In the genomic region with DNA sequence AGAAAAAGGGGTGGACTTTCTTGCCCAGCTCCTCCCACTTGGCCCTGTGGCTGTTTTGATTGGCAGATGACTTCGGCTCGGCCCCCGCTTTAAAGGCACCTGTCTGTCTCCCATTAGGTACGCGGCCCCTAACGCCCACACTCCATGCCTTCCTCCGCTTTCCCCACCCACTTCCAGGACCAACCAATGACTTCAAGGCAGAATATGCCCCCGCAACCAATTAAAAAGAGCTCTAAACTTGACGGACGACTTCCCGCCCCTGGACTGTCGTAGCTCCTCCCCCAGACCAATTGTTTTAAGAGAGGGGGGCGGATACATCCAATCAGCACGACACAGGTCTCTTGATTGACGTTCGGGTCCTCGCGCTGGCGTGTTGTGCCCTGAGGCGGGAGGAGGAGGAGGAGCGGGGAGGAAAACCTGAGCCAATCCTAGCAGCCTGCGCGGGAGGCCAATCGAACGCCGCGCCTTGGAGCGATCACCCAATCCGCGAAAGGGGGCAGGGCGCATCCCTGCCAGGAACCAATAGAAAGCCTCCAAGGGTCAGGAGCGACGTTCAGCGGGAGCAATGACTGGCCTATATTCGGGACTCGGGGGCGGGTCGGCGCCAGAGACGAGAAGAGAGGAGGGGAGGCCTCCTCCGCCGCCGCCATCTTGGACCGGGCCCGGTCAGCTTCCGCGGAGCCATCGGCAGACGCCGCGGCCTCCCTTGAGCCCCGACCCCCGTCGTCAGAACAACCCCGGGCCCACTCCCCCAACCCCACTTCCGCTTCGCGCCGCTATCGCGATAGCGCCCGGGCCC, we compare ENCODE assay signal across 8 cellular contexts. TPM values are rescaled to one million over a fixed set of nuclear protein-coding genes. Genes with fewer than 3 reads are reported as not detected.
A peak's percentile ranks its signal among the peaks of the same experiment; 100 is the strongest.
DNase-seq lines count a peak whose midpoint lies in the region; ATAC-seq and TF ChIP-seq lines count a peak whose summit lies in the region.

A gene (plus strand): TSS at position 649 of the 799 bp plus-strand sequence. CDS start 5,217 bp downstream, outside the sequence.

- H3K36me3 ChIP-seq in SU-DHL-6 (ENCODE audit: low read length) (no peaks in the 10 kb centered on the region), osteoblast (ENCODE audit: insufficient read depth, low read length) (peaks cover 28% of the 10 kb centered on the region), thoracic aorta (peaks cover 1% of the 10 kb centered on the region)

- no peaks in the 10 kb centered on the region for H3K9me2 ChIP-seq in SU-DHL-6 (replicated peaks; ENCODE audit: insufficient read depth, low read length)

- H3F3A ChIP-seq in SU-DHL-6 (ENCODE audit: insufficient read depth): no peaks in the 10 kb centered on the region

- peak within 1 kb of the TSS; percentile 75 for H3K4me3 ChIP-seq in SU-DHL-6 (ENCODE audit: insufficient read depth, low read length, poor library complexity, severe bottlenecking)
- peak within 1 kb of the TSS; percentile 87 for H3K4me3 ChIP-seq in osteoblast (ENCODE audit: insufficient read depth, low read length)
- peak within 1 kb of the TSS; percentile 99 for H3K4me3 ChIP-seq in thoracic aorta

- ATAC-seq in HG02678 (IDR thresholded peaks at IDR 0.05; ENCODE audit: unreplicated experiment): peak; percentile 76
- ATAC-seq in activated naive CD8-positive, alpha-beta T cell treated with anti-CD3 and anti-CD28 coated beads, Interleukin-2, amount 10 ng/mL, durations not matched to agents 7 days and 5 days (ENCODE audit: low read depth): peak; percentile 86
- peak; percentile 99 for ATAC-seq in thoracic aorta (ENCODE audit: insufficient number of reproducible peaks, low FRiP score, low read depth)

- no peak for TF ChIP-seq CTCF in SU-DHL-6 (IDR thresholded peaks at IDR 0.05; ENCODE audit: insufficient read depth, low read length, poor library complexity, severe bottlenecking)
- TF ChIP-seq CTCF in glutamatergic neuron (IDR thresholded peaks at IDR 0.05; ENCODE audit: partially characterized antibody, unreplicated experiment): no peak
- TF ChIP-seq CTCF in osteoblast (IDR thresholded peaks at IDR 0.05; ENCODE audit: extremely low read depth, low read depth, low read length): no peak
- no peak for TF ChIP-seq CTCF in thoracic aorta (IDR thresholded peaks at IDR 0.05)

- peak within 1 kb of the TSS; percentile 90 for H3K27ac Mint-ChIP-seq in activated naive CD8-positive, alpha-beta T cell treated with anti-CD3 and anti-CD28 coated beads, Interleukin-2, amount 10 ng/mL, durations not matched to agents 7 days and 5 days
- peak within 1 kb of the TSS; percentile 84 for H3K27ac Mint-ChIP-seq in glutamatergic neuron (ENCODE audit: unreplicated experiment)

- peaks cover 2% of the 10 kb centered on the region for H3K36me3 Mint-ChIP-seq in activated naive CD8-positive, alpha-beta T cell treated with anti-CD3 and anti-CD28 coated beads, Interleukin-2, amount 10 ng/mL, durations not matched to agents 7 days and 5 days
- H3K36me3 Mint-ChIP-seq in glutamatergic neuron (ENCODE audit: unreplicated experiment): no peaks in the 10 kb centered on the region

- DNase-seq in NCI-H128 (lab: John Stamatoyannopoulos, UW; ENCODE audit: unreplicated experiment): peak; percentile 100
- DNase-seq in activated naive CD8-positive, alpha-beta T cell treated with anti-CD3 and anti-CD28 coated beads, Interleukin-2, amount 10 ng/mL, durations not matched to agents 7 days and 5 days: peak; percentile 96
- DNase-seq in glutamatergic neuron: peak; percentile 99
- peak; percentile 100 for DNase-seq in osteoblast (ENCODE audit: insufficient read length, low spot score, missing footprints)
- peak; percentile 99 for DNase-seq in thoracic aorta (ENCODE audit: low spot score)

- H2AFZ ChIP-seq in SU-DHL-6 (ENCODE audit: low read depth, low read length, severe bottlenecking) (peak within 1 kb of the TSS; percentile 69), osteoblast (ENCODE audit: low read length) (peak within 1 kb of the TSS; percentile 81)

- POLR2A ChIA-PET in activated naive CD8-positive, alpha-beta T cell treated with anti-CD3 and anti-CD28 coated beads, Interleukin-2, amount 10 ng/mL, durations not matched to agents 7 days and 5 days (lab: Charles Lee): interaction anchor here (0.6 to 4.0 kb wide), 19 partner anchors 13 to 1271 kb away, joined by 3 to 38 read pairs (median 4); a partner anchor contains a TSS

- peaks cover 33% of the 10 kb centered on the region for H3K4me1 Mint-ChIP-seq in activated naive CD8-positive, alpha-beta T cell treated with anti-CD3 and anti-CD28 coated beads, Interleukin-2, amount 10 ng/mL, durations not matched to agents 7 days and 5 days
- H3K4me1 Mint-ChIP-seq in glutamatergic neuron (ENCODE audit: low read depth, unreplicated experiment): peaks cover 3% of the 10 kb centered on the region

- H3K79me2 ChIP-seq in SU-DHL-6 (ENCODE audit: insufficient read depth, low read length): peaks cover 45% of the 10 kb centered on the region
- peaks cover 47% of the 10 kb centered on the region for H3K79me2 ChIP-seq in osteoblast (ENCODE audit: insufficient read depth, low read length)

- H3K4me1 ChIP-seq in osteoblast (ENCODE audit: insufficient read depth, low read length): peaks cover 19% of the 10 kb centered on the region
- peaks cover 24 to 38% of the 10 kb centered on the region in 2 donors for H3K4me1 ChIP-seq in thoracic aorta (ENCODE audit: control insufficient read depth in 1 of 2, low read depth in 2 of 2)

- peak within 1 kb of the TSS; percentile 90 for H3K4me3 Mint-ChIP-seq in activated naive CD8-positive, alpha-beta T cell treated with anti-CD3 and anti-CD28 coated beads, Interleukin-2, amount 10 ng/mL, durations not matched to agents 7 days and 5 days
- peak within 1 kb of the TSS; percentile 96 for H3K4me3 Mint-ChIP-seq in glutamatergic neuron (ENCODE audit: unreplicated experiment)

- peak within 1 kb of the TSS; percentile 67 for H3K27ac ChIP-seq in SU-DHL-6 (ENCODE audit: low read depth, low read length)
- H3K27ac ChIP-seq in osteoblast (ENCODE audit: low read depth, low read length): peak within 1 kb of the TSS; percentile 73
- peak within 1 kb of the TSS; percentile 92 to 96 for H3K27ac ChIP-seq in thoracic aorta

- H3K9me3 ChIP-seq in SU-DHL-6 (ENCODE audit: insufficient read depth, low read length) (no peaks in the 10 kb centered on the region), osteoblast (ENCODE audit: low read depth, low read length) (no peaks in the 10 kb centered on the region), thoracic aorta (no peaks in the 10 kb centered on the region)

- peak within 1 kb of the TSS; percentile 82 for H3K4me2 ChIP-seq in SU-DHL-6 (ENCODE audit: low read depth, low read length, poor library complexity, severe bottlenecking)
- peak within 1 kb of the TSS; percentile 99 for H3K4me2 ChIP-seq in osteoblast (ENCODE audit: insufficient read depth, low read length)

- peak within 1 kb of the TSS; percentile 88 for H3K9ac ChIP-seq in SU-DHL-6 (ENCODE audit: low read length)

- H3K9me3 Mint-ChIP-seq in activated naive CD8-positive, alpha-beta T cell treated with anti-CD3 and anti-CD28 coated beads, Interleukin-2, amount 10 ng/mL, durations not matched to agents 7 days and 5 days: no peaks in the 10 kb centered on the region
- peaks cover 11% of the 10 kb centered on the region for H3K9me3 Mint-ChIP-seq in glutamatergic neuron (ENCODE audit: unreplicated experiment)

- H3K27me3 ChIP-seq in SU-DHL-6 (ENCODE audit: low read length) (no peaks in the 10 kb centered on the region), osteoblast (ENCODE audit: insufficient read depth, low read length) (no peaks in the 10 kb centered on the region), thoracic aorta (replicated peaks; ENCODE audit: insufficient read depth) (no peaks in the 10 kb centered on the region)

- H3K27me3 Mint-ChIP-seq in activated naive CD8-positive, alpha-beta T cell treated with anti-CD3 and anti-CD28 coated beads, Interleukin-2, amount 10 ng/mL, durations not matched to agents 7 days and 5 days: no peaks in the 10 kb centered on the region
- H3K27me3 Mint-ChIP-seq in glutamatergic neuron (ENCODE audit: unreplicated experiment): peaks cover 16% of the 10 kb centered on the region

- TF ChIP-seq POLR2A in GM10847 (IDR thresholded peaks at IDR 0.05; ENCODE audit: extremely low read depth, insufficient read length): peak; percentile 78

- H4K20me1 ChIP-seq in SU-DHL-6 (ENCODE audit: low read depth, low read length) (no peaks in the 10 kb centered on the region; the same call in 1 of the 2 replicates), osteoblast (ENCODE audit: insufficient read depth, low read length) (peaks cover 40% of the 10 kb centered on the region)

RNA-seq across cellular contexts. Expression of the gene that starts here (rescaled TPM):
- 10 to 100 TPM; 60.0 to 72.3 TPM for total RNA-seq in activated naive CD8-positive, alpha-beta T cell treated with anti-CD3 and anti-CD28 coated beads, Interleukin-2, amount 10 ng/mL, durations not matched to agents 7 days and 5 days
- total RNA-seq in glutamatergic neuron (ENCODE audit: unreplicated experiment): 56.9 TPM
- 6.2 TPM in 2 replicates for total RNA-seq in osteoblast
- total RNA-seq in thoracic aorta: 10 to 100 TPM; 20.8 to 28.1 TPM

Comparison
In these comparisons a context has a peak if more than half of its experiments do, and no peak if none do; other contexts are left out.
1. Peak in every context shown above with its lines: DNase-seq, ATAC-seq, H3K4me3 ChIP-seq and H3K27ac ChIP-seq.